11 cellular contexts compared by ENCODE assay signal in the genomic region with DNA sequence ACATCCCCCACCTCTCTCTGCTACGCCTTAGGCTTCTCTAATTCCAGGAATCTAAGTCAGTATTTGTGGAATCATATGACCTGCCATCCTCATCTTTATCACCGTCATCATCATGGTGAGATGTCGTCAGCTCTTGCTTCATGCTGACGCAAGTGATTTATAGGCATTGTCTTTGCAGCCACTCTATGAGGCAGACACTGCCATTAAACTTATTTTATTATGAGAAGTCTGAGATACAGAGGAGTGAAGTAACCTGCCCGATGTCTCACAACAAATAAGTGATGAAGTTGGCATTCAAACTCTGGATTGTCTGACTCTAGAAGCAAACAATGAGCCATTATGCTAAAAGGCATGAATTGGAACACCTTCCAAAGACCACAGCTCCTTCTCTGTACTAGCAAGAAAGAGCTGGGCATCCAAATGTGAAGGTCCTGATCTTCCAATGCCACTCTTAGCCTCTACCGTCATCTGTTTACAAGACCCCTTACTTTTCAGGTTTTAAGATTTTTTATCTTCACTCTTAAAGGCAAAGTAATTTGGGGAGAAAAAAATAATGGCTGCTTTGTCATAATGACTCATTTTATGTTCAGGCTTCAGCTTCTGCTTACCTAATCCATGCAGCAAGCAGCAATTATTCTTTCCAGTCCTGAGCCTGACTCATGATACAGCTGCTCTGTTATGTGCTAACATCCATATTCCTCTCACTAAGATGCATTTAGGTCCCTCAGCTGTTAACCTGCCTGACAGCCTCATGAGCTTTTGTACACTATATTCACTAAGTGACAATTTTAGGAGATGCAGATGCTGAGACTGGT.
A peak's percentile ranks its signal among the peaks of the same experiment; 100 is the strongest.
DNase-seq lines count a peak whose midpoint lies in the region; ATAC-seq and FAIRE-seq lines count a peak whose summit lies in the region.
"Had no signal": no experiment of that assay in that cellular context is flagged by ENCODE, and none has a peak within 500 bp of the region (broad histone marks: within the 10 kb centered on the region; RNA-seq: fewer than 3 reads in every experiment).

No MANE protein-coding gene starts in this region.

- peak; percentile 44 for DNase-seq in NCI-H146 treated with DMSO at 0.1 percent for 48 hours (lab: John Stamatoyannopoulos, UW; ENCODE audit: unreplicated experiment)
- DNase-seq in NCI-H146 (lab: John Stamatoyannopoulos, UW) = no peak
- peak; percentile 37 for DNase-seq in SKM-1 treated with dmso at 0.1 percent for 144 hours (lab: John Stamatoyannopoulos, UW; ENCODE audit: unreplicated experiment)
- DNase-seq in globus pallidus (ENCODE audit: low spot score) = peak; percentile 74
- peak; percentile 76 for DNase-seq in urothelium cell line (ENCODE audit: low spot score)
- no peak for DNase-seq in activated CD4-positive, alpha-beta T cell treated with anti-CD3 and anti-CD28 coated beads for 1 hour
- DNase-seq: activated B cell treated with CpG ODN at 0.5 μM for 24 hours had no signal

- no peak for ATAC-seq in GM21515 (IDR thresholded peaks at IDR 0.05; ENCODE audit: unreplicated experiment)
- no peak for ATAC-seq in HG03521 (IDR thresholded peaks at IDR 0.05; ENCODE audit: unreplicated experiment)

- peak; percentile 76 for FAIRE-seq in urothelium cell line (lab: Jason Lieb, UNC)
- FAIRE-seq: A204.1, colon had no signal

Comparison
In these comparisons a context has a peak if more than half of its experiments do, and no peak if none do; other contexts are left out.
1. DNase-seq: peak in NCI-H146 treated with DMSO at 0.1 percent for 48 hours (single experiment), SKM-1 treated with dmso at 0.1 percent for 144 hours (single experiment), globus pallidus (single experiment) and urothelium cell line (single experiment); none in NCI-H146 (single experiment) and activated CD4-positive, alpha-beta T cell treated with anti-CD3 and anti-CD28 coated beads for 1 hour (single experiment).